ENCODE assay signal across 26 cellular contexts in the genomic region with DNA sequence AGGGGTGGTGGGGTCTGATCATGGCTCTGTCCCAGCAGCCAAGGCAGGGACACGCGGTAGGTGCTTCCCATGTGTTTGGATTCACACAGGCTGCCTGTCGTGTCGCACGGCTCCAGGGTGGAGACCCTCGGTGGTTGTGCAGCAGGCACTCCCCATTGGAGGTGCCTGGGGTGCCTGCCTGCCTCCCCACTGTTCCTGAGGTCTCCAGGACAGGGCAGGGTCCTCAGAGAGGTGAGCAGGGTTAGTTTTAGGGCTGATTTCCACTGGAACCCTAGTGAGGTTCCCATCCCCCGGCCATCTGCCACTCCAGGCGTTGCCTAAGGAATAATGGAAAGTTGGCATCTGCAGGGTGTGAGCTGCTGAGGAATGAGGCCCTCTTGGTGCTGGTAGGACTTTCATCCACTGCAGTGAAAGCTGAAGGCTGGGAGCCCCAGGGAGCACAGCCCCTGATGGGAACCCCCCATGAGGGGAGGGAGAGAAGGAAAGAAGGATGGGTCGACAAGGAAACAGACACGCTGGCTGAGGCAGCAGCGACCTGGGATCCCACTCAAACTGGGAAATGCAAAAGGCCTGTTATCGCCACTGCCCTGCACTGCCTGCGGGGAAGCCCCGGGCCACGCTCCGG. TPM values are rescaled to one million over a fixed set of nuclear protein-coding genes. Genes with fewer than 3 reads are reported as not detected.
DNase-seq lines count a peak whose midpoint lies in the region; ATAC-seq and TF ChIP-seq lines count a peak whose summit lies in the region.
"Had no signal": no experiment of that assay in that cellular context is flagged by ENCODE, and none has a peak within 500 bp of the region (broad histone marks: within the 10 kb centered on the region; RNA-seq: fewer than 3 reads in every experiment).

No MANE protein-coding gene starts in this region.

- H4K20me1 ChIP-seq in OCI-LY7 (ENCODE audit: insufficient read depth, low read length): no peaks in the 10 kb centered on the region

- ATAC-seq in GM18520 (IDR thresholded peaks at IDR 0.05; ENCODE audit: unreplicated experiment): no peak
- ATAC-seq: A549; GM23338; left colon; naive thymus-derived CD8-positive, alpha-beta T cell; stimulated activated naive CD8-positive, alpha-beta T cell treated with anti-CD3 and anti-CD28 coated beads, Interleukin-15, Interleukin-2, amounts not matched to agents 100 U/mL and 50 U/mL, for 24 hours had no signal

- H3K4me2 ChIP-seq in OCI-LY7 (ENCODE audit: low read length): no peak overlapping the region
- H3K4me2 ChIP-seq: A549, GM23338 had no signal

- no peaks in the 10 kb centered on the region for H3K79me2 ChIP-seq in OCI-LY7 (ENCODE audit: insufficient read depth, low read depth, low read length)

- peaks cover 83 to 88% of the 10 kb centered on the region in 2 donors for H3K4me1 Mint-ChIP-seq in immature natural killer cell
- H3K4me1 Mint-ChIP-seq in activated T-helper 2 cell treated with anti-CD3 and anti-CD28 coated beads, Interferon-gamma antibody, Interleukin-2, Interleukin-4, amounts not matched to agents 10 μg/mL and 5 μg/mL and 100 μg/mL, durations not matched to agents 14 hours and 24 hours and 36 hours (ENCODE audit: low read depth): no peaks in the 10 kb centered on the region
- H3K4me1 Mint-ChIP-seq: mesothelial cell of epicardium had no signal

- BruUV-seq in OCI-LY7 (replicated peaks; lab: Mats Ljungman, UMichigan): no TSS peak

- H3K9me3 Mint-ChIP-seq in immature natural killer cell: no peaks in the 10 kb centered on the region
- no peaks in the 10 kb centered on the region for H3K9me3 Mint-ChIP-seq in activated T-helper 2 cell treated with anti-CD3 and anti-CD28 coated beads, Interferon-gamma antibody, Interleukin-2, Interleukin-4, amounts not matched to agents 10 μg/mL and 5 μg/mL and 100 μg/mL, durations not matched to agents 14 hours and 24 hours and 36 hours
- H3K9me3 Mint-ChIP-seq: GM23338; mesothelial cell of epicardium; naive thymus-derived CD8-positive, alpha-beta T cell; T-helper 2 cell treated with Interferon-gamma antibody and Interleukin-4, amounts not matched to agents 5 μg/mL and 100 μg/mL, for 36 hours had no signal

- no peak for TF ChIP-seq POLR2A in spleen (IDR thresholded peaks at IDR 0.05)

- H3K9me2 ChIP-seq in OCI-LY7 (ENCODE audit: insufficient read depth, low read length): no peaks in the 10 kb centered on the region

- H3K27ac ChIP-seq in spleen (no peak overlapping the region), OCI-LY7 (ENCODE audit: low read depth, low read length, poor library complexity, severe bottlenecking) (no peak overlapping the region)
- H3K27ac ChIP-seq: A549, adrenal gland, Peyer's patch, SK-N-MC, WERI-Rb-1 had no signal

- H2AFZ ChIP-seq in OCI-LY7 (ENCODE audit: low read length): no peak overlapping the region
- H2AFZ ChIP-seq: GM23338 had no signal

- H3K4me3 Mint-ChIP-seq in immature natural killer cell: peak overlapping the region in 1 of 5 donors; percentile 44
- no peak overlapping the region for H3K4me3 Mint-ChIP-seq in activated T-helper 2 cell treated with anti-CD3 and anti-CD28 coated beads, Interferon-gamma antibody, Interleukin-2, Interleukin-4, amounts not matched to agents 10 μg/mL and 5 μg/mL and 100 μg/mL, durations not matched to agents 14 hours and 24 hours and 36 hours (ENCODE audit: low read depth)
- H3K4me3 Mint-ChIP-seq: GM23338; mesothelial cell of epicardium; T-helper 2 cell treated with Interferon-gamma antibody and Interleukin-4, amounts not matched to agents 5 μg/mL and 100 μg/mL, for 36 hours had no signal

- peak; percentile 27 for DNase-seq in activated effector memory CD4-positive, alpha-beta T cell treated with anti-CD3 and anti-CD28 coated beads, Interleukin-2, amount 50 U/mL, for 16 hours
- no peak for DNase-seq in activated effector memory CD4-positive, alpha-beta T cell treated with Interleukin-2 at 50 U/mL for 16 hours
- peak; percentile 78 for DNase-seq in DMS 273 (lab: John Stamatoyannopoulos, UW; ENCODE audit: unreplicated experiment)
- no peak for DNase-seq in immature natural killer cell
- peak; percentile 52 for DNase-seq in spleen
- DNase-seq in activated T-helper 2 cell treated with anti-CD3 and anti-CD28 coated beads, Interferon-gamma antibody, Interleukin-2, Interleukin-4, amounts not matched to agents 10 μg/mL and 5 μg/mL and 100 μg/mL, durations not matched to agents 14 hours and 24 hours and 36 hours (ENCODE audit: low spot score): no peak
- DNase-seq in OCI-LY7 (ENCODE audit: low spot score): no peak
- DNase-seq: activated CD4-positive, alpha-beta T cell treated with anti-CD3 and anti-CD28 coated beads, Interleukin-2, amount 50 U/mL, for 4 hours; activated CD8-positive, alpha-beta memory T cell treated with anti-CD3 and anti-CD28 coated beads, Interleukin-2, amount 50 U/mL, for 48 hours; NCI-H1092 treated with DMSO at 0.1 percent for 48 hours; NCI-H2081 treated with DMSO at 0.1 percent for 48 hours; NCI-H446 treated with DMSO at 0.1 percent for 48 hours; NK-92 treated with Interleukin-12 subunit alpha and Interleukin-12 subunit beta, amount 100 ng/mL, for 24 hours; Peyer's patch; small intestine; stimulated activated naive CD8-positive, alpha-beta T cell treated with anti-CD3 and anti-CD28 coated beads, Interleukin-15, Interleukin-2, amounts not matched to agents 100 U/mL and 50 U/mL, for 24 hours; WERI-Rb-1 had no signal

- POLR2A ChIA-PET in OCI-LY7 (lab: Charles Lee): interaction anchor here (0.7 kb wide), 1 partner anchor 24 kb away, joined by 3 read pairs; no protein-coding TSS in a partner anchor

- H3K9me3 ChIP-seq in spleen (no peaks in the 10 kb centered on the region), OCI-LY7 (ENCODE audit: low read length) (no peaks in the 10 kb centered on the region)
- H3K9me3 ChIP-seq: A549, adrenal gland, Peyer's patch had no signal

- WGBS in spleen, 5 donors: 88 to 95% (median 92%) methylated on average over 12 to 16 of the region's 16 CpGs

- peaks cover 6 to 17% (median 14%) of the 10 kb centered on the region in 3 donors for H3K27me3 Mint-ChIP-seq in immature natural killer cell (ENCODE audit: low read depth in 3 of 3)
- H3K27me3 Mint-ChIP-seq in activated T-helper 2 cell treated with anti-CD3 and anti-CD28 coated beads, Interferon-gamma antibody, Interleukin-2, Interleukin-4, amounts not matched to agents 10 μg/mL and 5 μg/mL and 100 μg/mL, durations not matched to agents 14 hours and 24 hours and 36 hours (ENCODE audit: low read depth): no peaks in the 10 kb centered on the region
- H3K27me3 Mint-ChIP-seq: naive thymus-derived CD8-positive, alpha-beta T cell had no signal

- H3K36me3 Mint-ChIP-seq in immature natural killer cell: peaks cover 0 to 5% (median 0%) of the 10 kb centered on the region in 3 donors
- no peaks in the 10 kb centered on the region for H3K36me3 Mint-ChIP-seq in activated T-helper 2 cell treated with anti-CD3 and anti-CD28 coated beads, Interferon-gamma antibody, Interleukin-2, Interleukin-4, amounts not matched to agents 10 μg/mL and 5 μg/mL and 100 μg/mL, durations not matched to agents 14 hours and 24 hours and 36 hours (ENCODE audit: low read depth)
- H3K36me3 Mint-ChIP-seq: mesothelial cell of epicardium; naive thymus-derived CD8-positive, alpha-beta T cell had no signal

- intact Hi-C loops in spleen (cut with DNase I; ENCODE audit: low total_unique reads) (no loop called here), OCI-LY7 (cut with micrococcal nuclease; ENCODE audit: unreplicated experiment) (no loop called here)
- intact Hi-C loops in activated T-helper 2 cell treated with anti-CD3 and anti-CD28 coated beads, Interferon-gamma antibody, Interleukin-2, Interleukin-4, amounts not matched to agents 10 μg/mL and 5 μg/mL and 100 μg/mL, durations not matched to agents 14 hours and 24 hours and 36 hours (cut with micrococcal nuclease): no loop called here

- H3K4me3 ChIP-seq in spleen (no peak overlapping the region), OCI-LY7 (ENCODE audit: low read depth, low read length, poor library complexity, severe bottlenecking) (no peak overlapping the region)
- H3K4me3 ChIP-seq: A549, adrenal gland, GM23338, Peyer's patch, SK-N-MC had no signal

- H3K27me3 ChIP-seq in spleen (replicated peaks in 1 of 7): no peaks in the 10 kb centered on the region
- H3K27me3 ChIP-seq: adrenal gland, Peyer's patch had no signal

- CTCF ChIA-PET in OCI-LY7 (lab: Charles Lee; ENCODE audit: unreplicated experiment): no interaction called here

- H3K27ac Mint-ChIP-seq in immature natural killer cell: peak overlapping the region in 5 of 6 donors; percentile 20 to 86 (median 69)
- H3K27ac Mint-ChIP-seq in activated T-helper 2 cell treated with anti-CD3 and anti-CD28 coated beads, Interferon-gamma antibody, Interleukin-2, Interleukin-4, amounts not matched to agents 10 μg/mL and 5 μg/mL and 100 μg/mL, durations not matched to agents 14 hours and 24 hours and 36 hours: no peak overlapping the region
- H3K27ac Mint-ChIP-seq: GM23338; mesothelial cell of epicardium; T-helper 2 cell treated with Interferon-gamma antibody and Interleukin-4, amounts not matched to agents 5 μg/mL and 100 μg/mL, for 36 hours had no signal

- H3K36me3 ChIP-seq in spleen (peaks cover 0 to 22% (median 0%) of the 10 kb centered on the region in 6 donors), OCI-LY7 (ENCODE audit: insufficient read depth, low read length) (no peaks in the 10 kb centered on the region)
- H3K36me3 ChIP-seq: adrenal gland, Peyer's patch, WERI-Rb-1 had no signal

- H3K4me1 ChIP-seq in spleen (peaks cover 6 to 62% (median 30%) of the 10 kb centered on the region in 6 donors), OCI-LY7 (ENCODE audit: insufficient read depth, low read length, poor library complexity, severe bottlenecking) (no peaks in the 10 kb centered on the region)
- H3K4me1 ChIP-seq: A549 had no signal

- no peak for TF ChIP-seq CTCF in spleen (IDR thresholded peaks at IDR 0.05 in 8 of 11, conservative IDR thresholded peaks at IDR 0.05 in 3 of 11)
- no peak for TF ChIP-seq CTCF in OCI-LY7 (conservative IDR thresholded peaks at IDR 0.05; ENCODE audit: low read length)

RNA-seq across cellular contexts. Expression of gene OSBPL5, which starts 32.2 kb away (rescaled TPM):
- 10 to 100 TPM; 32.8 to 98.9 (median 33.3) TPM for polyA plus RNA-seq in immature natural killer cell
- total RNA-seq in spleen: 10 to 100 TPM; 37.2 to 91.2 (median 73.3) TPM
- polyA plus RNA-seq in spleen: 10 to 100 TPM in 2 of 3 donors, 1 to 10 TPM in 1; 5.1 to 21.6 (median 10.7) TPM
- total RNA-seq in activated T-helper 2 cell treated with anti-CD3 and anti-CD28 coated beads, Interferon-gamma antibody, Interleukin-2, Interleukin-4, amounts not matched to agents 10 μg/mL and 5 μg/mL and 100 μg/mL, durations not matched to agents 14 hours and 24 hours and 36 hours: 2.3 and 2.4 TPM in 2 replicates
- total RNA-seq in OCI-LY7 (2014; rRNA removed; shearing (Covaris generic)): 0.63 and 0.64 TPM in 2 replicates
- total RNA-seq in OCI-LY7 (2022): 2.7 and 6.9 TPM in 2 replicates

Comparison
In these comparisons a context has a peak if more than half of its experiments do, and no peak if none do; other contexts are left out.
1. DNase-seq: peak in activated effector memory CD4-positive, alpha-beta T cell treated with anti-CD3 and anti-CD28 coated beads, Interleukin-2, amount 50 U/mL, for 16 hours (single experiment), DMS 273 (single experiment) and spleen (single experiment); none in activated effector memory CD4-positive, alpha-beta T cell treated with Interleukin-2 at 50 U/mL for 16 hours (single experiment), immature natural killer cell (0 of 3), activated T-helper 2 cell treated with anti-CD3 and anti-CD28 coated beads, Interferon-gamma antibody, Interleukin-2, Interleukin-4, amounts not matched to agents 10 μg/mL and 5 μg/mL and 100 μg/mL, durations not matched to agents 14 hours and 24 hours and 36 hours (single experiment) and OCI-LY7 (single experiment).
2. RNA of gene OSBPL5, which starts 32.2 kb away (total RNA-seq): 37.2 to 91.2 TPM in spleen; 0.63 to 6.9 TPM in OCI-LY7 and 2.3 to 2.4 TPM in activated T-helper 2 cell treated with anti-CD3 and anti-CD28 coated beads, Interferon-gamma antibody, Interleukin-2, Interleukin-4, amounts not matched to agents 10 μg/mL and 5 μg/mL and 100 μg/mL, durations not matched to agents 14 hours and 24 hours and 36 hours; every median in the first group is over 4 times any median in the second.